8 cellular contexts compared by ENCODE assay signal in the genomic region with DNA sequence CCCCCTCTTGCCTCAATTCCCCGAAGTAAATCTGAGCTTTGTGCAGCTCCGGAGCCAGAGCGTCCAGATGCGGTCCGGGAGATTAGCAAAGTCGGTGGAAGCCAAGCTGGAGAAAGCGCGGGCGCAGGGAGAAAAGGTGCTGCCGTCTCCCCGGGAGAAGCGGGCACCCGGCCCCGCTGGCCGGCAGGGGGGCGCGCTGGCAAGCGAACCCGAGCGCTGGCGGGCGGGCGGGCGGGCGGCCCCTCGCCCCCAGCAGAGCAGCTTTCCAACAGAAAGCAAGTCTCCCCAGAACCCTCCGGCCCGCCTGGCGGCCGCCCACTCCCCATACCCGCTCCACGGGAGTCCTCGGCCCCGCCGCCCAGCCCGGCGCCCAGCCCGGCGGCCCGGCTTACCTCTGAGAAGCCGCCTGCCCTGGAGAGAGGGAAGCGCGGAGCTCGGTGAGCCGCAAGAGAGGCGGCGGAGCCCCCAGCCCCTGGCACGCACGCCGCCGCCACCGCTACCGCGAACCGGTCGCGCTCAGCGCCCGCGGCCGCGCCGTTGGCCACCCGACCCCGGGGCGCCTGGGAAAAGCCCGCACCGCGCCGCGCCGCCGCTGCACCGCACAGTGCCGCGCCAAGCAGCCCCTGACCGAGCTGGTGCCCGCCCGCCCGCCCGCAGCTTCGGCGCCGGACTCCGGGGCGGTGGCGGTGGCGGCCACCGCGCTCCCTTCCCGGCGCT. TPM values are rescaled to one million over a fixed set of nuclear protein-coding genes. Genes with fewer than 3 reads are reported as not detected.
A peak's percentile ranks its signal among the peaks of the same experiment; 100 is the strongest.
DNase-seq lines count a peak whose midpoint lies in the region; ATAC-seq, FAIRE-seq and TF ChIP-seq lines count a peak whose summit lies in the region.

No MANE protein-coding gene starts in this region.

- H2BK5ac ChIP-seq in trophoblast cell (ENCODE audit: low read depth, low read length, poor library complexity): no peak overlapping the region

- peak overlapping the region; percentile 79 for H2AFZ ChIP-seq in PC-3 (ENCODE audit: low read length)
- peak overlapping the region; percentile 39 for H2AFZ ChIP-seq in endothelial cell of umbilical vein (ENCODE audit: low read depth, low read length)
- no peak overlapping the region for H2AFZ ChIP-seq in trophoblast cell (ENCODE audit: insufficient read depth, low read length, poor library complexity)

- ATAC-seq in GM19452 (IDR thresholded peaks at IDR 0.05; ENCODE audit: unreplicated experiment): peak; percentile 6
- peak; percentile 25 for ATAC-seq in PC-3

- FAIRE-seq in endothelial cell of umbilical vein (lab: Jason Lieb, UNC): no peak

- POLR2A ChIA-PET in PC-3 (lab: Charles Lee; ENCODE audit: unreplicated experiment) (no interaction called here), endothelial cell of umbilical vein (lab: Charles Lee) (interaction anchor here (1.4 kb wide), 1 partner anchor 29 kb away, joined by 5 read pairs; the partner anchor contains the start of gene RPS4X)

- H3K27ac ChIP-seq in PC-3 (ENCODE audit: low read length) (no peak overlapping the region), endothelial cell of umbilical vein (ENCODE audit: insufficient read depth, low read depth, low read length) (no peak overlapping the region), trophoblast cell (ENCODE audit: low read depth, low read length) (no peak overlapping the region)

- no peak overlapping the region for H4K12ac ChIP-seq in trophoblast cell (ENCODE audit: low read depth, low read length)

- H3K18ac ChIP-seq in trophoblast cell (ENCODE audit: low read length): no peak overlapping the region

- H3K4ac ChIP-seq in trophoblast cell (ENCODE audit: low read depth, low read length): no peak overlapping the region

- H4K8ac ChIP-seq in trophoblast cell (ENCODE audit: low read depth, low read length): no peak overlapping the region

- H4K20me1 ChIP-seq in PC-3 (ENCODE audit: low read length) (no peaks in the 10 kb centered on the region), endothelial cell of umbilical vein (replicated peaks; ENCODE audit: control insufficient read depth, extremely low read depth, insufficient read depth, low read length) (no peaks in the 10 kb centered on the region)

- H4K91ac ChIP-seq in trophoblast cell (ENCODE audit: low read depth, low read length): no peak overlapping the region

- H3F3A ChIP-seq in PC-3 (ENCODE audit: low read length, unreplicated experiment): no peaks in the 10 kb centered on the region

- peak overlapping the region; percentile 96 for H3K4me2 ChIP-seq in PC-3 (ENCODE audit: low read length)
- peak overlapping the region; percentile 58 for H3K4me2 ChIP-seq in endothelial cell of umbilical vein (ENCODE audit: insufficient read depth, low read length)
- H3K4me2 ChIP-seq in trophoblast cell (ENCODE audit: low read length): peak overlapping the region; percentile 73

- H2BK12ac ChIP-seq in trophoblast cell (ENCODE audit: low read length): no peak overlapping the region

- H3K4me3 ChIP-seq in BE2C (ENCODE audit: low read depth, low read length) (peak overlapping the region; percentile 63), PC-3 (ENCODE audit: low read length) (peak overlapping the region; percentile 71), endothelial cell of umbilical vein (replicated peaks in 1 of 3; ENCODE audit: insufficient read depth in 1 of 3, low read depth in 1 of 3, low read length in 3 of 3) (peak overlapping the region; percentile 8 to 43 (median 37)), trophoblast cell (ENCODE audit: low read depth, low read length) (peak overlapping the region; percentile 64)

- no peak for TF ChIP-seq POLR2A in endothelial cell of umbilical vein (IDR thresholded peaks at IDR 0.05; ENCODE audit: low read depth, low read length)

- CTCF ChIA-PET in PC-3 (lab: Charles Lee): interaction anchor here (0.7 to 0.8 kb wide), 2 partner anchors 29 to 101 kb away, joined by 3 read pairs; partner anchors contain the start of gene RPS4X
- CTCF ChIA-PET in endothelial cell of umbilical vein (lab: Charles Lee): interaction anchor here (1.6 kb wide), 2 partner anchors 8 to 29 kb away, joined by 5 to 12 read pairs; partner anchors contain the start of gene RPS4X

- no peaks in the 10 kb centered on the region for H3K9me1 ChIP-seq in endothelial cell of umbilical vein (replicated peaks; ENCODE audit: control insufficient read depth, extremely low read depth, insufficient read depth, low read length)

- intact Hi-C loops in PC-3 (cut with micrococcal nuclease): loop anchor here (5.0 kb wide), 1 partner anchor 59 kb away; no protein-coding TSS in a partner anchor
- intact Hi-C loops in endothelial cell of umbilical vein (cut with micrococcal nuclease): loop anchor here (2.0 kb wide), 1 partner anchor 29 kb away; the partner anchor contains the start of gene RPS4X

- no peaks in the 10 kb centered on the region for H3K9me3 ChIP-seq in BE2C
- H3K9me3 ChIP-seq in PC-3 (ENCODE audit: low read length): no peaks in the 10 kb centered on the region
- no peaks in the 10 kb centered on the region for H3K9me3 ChIP-seq in endothelial cell of umbilical vein (replicated peaks; ENCODE audit: control insufficient read depth, insufficient read depth, low read length)
- H3K9me3 ChIP-seq in trophoblast cell (ENCODE audit: insufficient read depth, low read depth, low read length): no peaks in the 10 kb centered on the region

- peak; percentile 24 for DNase-seq in BE2C
- peak; percentile 22 for DNase-seq in PC-3
- no peak for DNase-seq in endothelial cell of umbilical vein (ENCODE audit: low read depth, low spot score)
- DNase-seq in trophoblast cell: no peak
- DNase-seq in stimulated activated CD4-positive, alpha-beta T cell treated with anti-CD3 and anti-CD28 coated beads, Interleukin-4, amount 100 ng/mL, for 1 hour: no peak
- DNase-seq in activated CD4-positive, alpha-beta T cell treated with anti-CD3 and anti-CD28 coated beads, Interleukin-2, amount 50 U/mL, for 1 hour: no peak
- no peak for DNase-seq in Ammon's horn (ENCODE audit: low spot score)

- H3K9me2 ChIP-seq in PC-3 (replicated peaks; ENCODE audit: low read length): no peaks in the 10 kb centered on the region

- H3K14ac ChIP-seq in trophoblast cell (ENCODE audit: low read length): no peak overlapping the region

- dilution Hi-C loops in endothelial cell of umbilical vein (cut with MboI; ENCODE audit: extremely low pct_ligation_motif_present, low sequenced_read_pairs): no loop called here

- H3K36me3 ChIP-seq in BE2C (no peaks in the 10 kb centered on the region), PC-3 (ENCODE audit: low read depth, low read length) (no peaks in the 10 kb centered on the region), endothelial cell of umbilical vein (ENCODE audit: control insufficient read depth in 2 of 2, extremely low read depth in 1 of 2, insufficient read depth in 2 of 2, low read length in 2 of 2) (no peaks in the 10 kb centered on the region), trophoblast cell (ENCODE audit: control insufficient read depth in 1 of 2, insufficient read depth in 2 of 2, low read length in 2 of 2) (no peaks in the 10 kb centered on the region)

- TF ChIP-seq CTCF in BE2C (IDR thresholded peaks at IDR 0.05; ENCODE audit: low read depth, low read length) (no peak), PC-3 (conservative IDR thresholded peaks at IDR 0.05; ENCODE audit: low read depth, low read length) (no peak), endothelial cell of umbilical vein (IDR thresholded peaks at IDR 0.05; ENCODE audit: extremely low read depth in 1 of 2, insufficient read depth in 1 of 2, low read depth in 1 of 2, low read length in 2 of 2) (no peak)

- H3K27me3 ChIP-seq in BE2C (peaks cover 21% of the 10 kb centered on the region), PC-3 (ENCODE audit: low read length) (peaks cover 24% of the 10 kb centered on the region), endothelial cell of umbilical vein (ENCODE audit: control insufficient read depth in 2 of 2, insufficient read depth in 2 of 2, low read length in 2 of 2) (peaks cover 44 to 63% of the 10 kb centered on the region in 2 experiments), trophoblast cell (ENCODE audit: insufficient read depth, low read length) (peaks cover 44% of the 10 kb centered on the region)

- H3K4me1 ChIP-seq in BE2C (peaks cover 5% of the 10 kb centered on the region), PC-3 (ENCODE audit: insufficient read depth, low read length) (peaks cover 10% of the 10 kb centered on the region), endothelial cell of umbilical vein (ENCODE audit: control insufficient read depth, extremely low read depth, insufficient read depth, low read length) (peaks cover 22% of the 10 kb centered on the region), trophoblast cell (ENCODE audit: control insufficient read depth in 1 of 2, insufficient read depth in 2 of 2, low read length in 2 of 2) (peaks cover 8 to 12% of the 10 kb centered on the region in 2 experiments)

- H3K23ac ChIP-seq in trophoblast cell (ENCODE audit: low read length): no peak overlapping the region

- no CpG with 5 or more reads among the region's 92 CpGs for WGBS in trophoblast cell (ENCODE audit: extremely low coverage, insufficient coverage, insufficient read length)

- H3K79me2 ChIP-seq in PC-3 (ENCODE audit: low read length) (no peaks in the 10 kb centered on the region), endothelial cell of umbilical vein (ENCODE audit: control insufficient read depth, insufficient read depth, low read length) (no peaks in the 10 kb centered on the region), trophoblast cell (ENCODE audit: control insufficient read depth, insufficient read depth, low read length, poor library complexity) (no peaks in the 10 kb centered on the region)

- BruUV-seq in PC-3 (replicated peaks; lab: Mats Ljungman, UMichigan) (no TSS peak), endothelial cell of umbilical vein (replicated peaks; lab: Mats Ljungman, UMichigan) (no TSS peak)

- H2AK5ac ChIP-seq in trophoblast cell (ENCODE audit: low read length): no peak overlapping the region

- no peak overlapping the region for H2BK120ac ChIP-seq in trophoblast cell (ENCODE audit: insufficient read depth, low read length, poor library complexity)

- no peak overlapping the region for H3K9ac ChIP-seq in PC-3 (ENCODE audit: low read length)
- no peak overlapping the region for H3K9ac ChIP-seq in endothelial cell of umbilical vein (replicated peaks; ENCODE audit: extremely low read depth, insufficient read depth, low read length)
- no peak overlapping the region for H3K9ac ChIP-seq in trophoblast cell (ENCODE audit: low read length)

- H3K79me1 ChIP-seq in trophoblast cell (ENCODE audit: low read length): no peaks in the 10 kb centered on the region

RNA-seq across cellular contexts. Expression of gene CITED1, which starts 0.5 kb away (rescaled TPM):
- 12.4 TPM for polyA plus RNA-seq in BE2C (2012; ENCODE audit: insufficient read depth, insufficient read length, low read depth)
- total RNA-seq in PC-3 (2014; rRNA removed) (0.40 and 1.8 TPM in 2 replicates), endothelial cell of umbilical vein (0.83 TPM in 1 of 2 replicates, not detected in the other)
- not detected in 2 replicates for polyA plus RNA-seq in endothelial cell of umbilical vein
- not detected in 2 replicates for polyA plus RNA-seq in endothelial cell of umbilical vein (2011; cell fraction: cytosol; rRNA removed)
- polyA plus RNA-seq in endothelial cell of umbilical vein (2011; cell fraction: nucleus; rRNA removed): 0.24 and 0.64 TPM in 2 replicates
- not detected in 2 replicates for polyA plus RNA-seq in endothelial cell of umbilical vein (2012)
- not detected in 2 replicates for polyA minus RNA-seq in endothelial cell of umbilical vein
- not detected for polyA minus RNA-seq in endothelial cell of umbilical vein (2011; cell fraction: cytosol; rRNA and poly(A)+ RNA removed)
- polyA minus RNA-seq in endothelial cell of umbilical vein (2011; cell fraction: nucleus; rRNA and poly(A)+ RNA removed): not detected in 2 replicates
- polyA plus RNA-seq in trophoblast cell (2013): 0.27 and 0.39 TPM in 2 replicates

RNA-seq across cellular contexts. Expression of gene RPS4X, which starts 29.2 kb away (rescaled TPM):
- 756 TPM for polyA plus RNA-seq in BE2C (2012; ENCODE audit: insufficient read depth, insufficient read length, low read depth)
- total RNA-seq in PC-3 (2014; rRNA removed) (617 and 780 TPM in 2 replicates), endothelial cell of umbilical vein (676 and 716 TPM in 2 replicates)
- polyA plus RNA-seq in endothelial cell of umbilical vein: 890 and 1,035 TPM in 2 replicates
- polyA plus RNA-seq in endothelial cell of umbilical vein (2011; cell fraction: cytosol; rRNA removed): 1,247 and 1,440 TPM in 2 replicates
- polyA plus RNA-seq in endothelial cell of umbilical vein (2011; cell fraction: nucleus; rRNA removed): 378 and 499 TPM in 2 replicates
- polyA plus RNA-seq in endothelial cell of umbilical vein (2012): 1,219 and 1,380 TPM in 2 replicates
- 511 and 618 TPM in 2 replicates for polyA minus RNA-seq in endothelial cell of umbilical vein
- polyA minus RNA-seq in endothelial cell of umbilical vein (2011; cell fraction: cytosol; rRNA and poly(A)+ RNA removed): 697 TPM
- polyA minus RNA-seq in endothelial cell of umbilical vein (2011; cell fraction: nucleus; rRNA and poly(A)+ RNA removed): 77.3 and 107 TPM in 2 replicates
- 778 and 854 TPM in 2 replicates for polyA plus RNA-seq in trophoblast cell (2013)

Comparison
In these comparisons a context has a peak if more than half of its experiments do, and no peak if none do; other contexts are left out.
1. DNase-seq: peak in BE2C (single experiment) and PC-3 (single experiment); none in endothelial cell of umbilical vein (single experiment), trophoblast cell (0 of 2), stimulated activated CD4-positive, alpha-beta T cell treated with anti-CD3 and anti-CD28 coated beads, Interleukin-4, amount 100 ng/mL, for 1 hour (single experiment), activated CD4-positive, alpha-beta T cell treated with anti-CD3 and anti-CD28 coated beads, Interleukin-2, amount 50 U/mL, for 1 hour (single experiment) and Ammon's horn (single experiment).
2. Peak in every context shown above with its lines, with median percentiles within 50 percentile points of each other: H3K4me3 ChIP-seq and H3K4me2 ChIP-seq.